ENCODE assay signal across 8 cellular contexts in genomic region chr3:155805802-155806618, GRCh38. TPM values are rescaled to one million over a fixed set of nuclear protein-coding genes. Genes with fewer than 3 reads are reported as not detected.
DNase-seq lines count a peak whose midpoint lies in the region; ATAC-seq and TF ChIP-seq lines count a peak whose summit lies in the region.

C3orf33 (minus strand) TSS chr3:155806278; CDS start chr3:155806252, 26 bp downstream.

- POLR2A ChIA-PET in activated CD8-positive, alpha-beta T cell treated with anti-CD3 and anti-CD28 coated beads for 36 hours (lab: Charles Lee): interaction anchor here (0.5 to 2.3 kb wide), 11 partner anchors 10 to 315 kb away, joined by 3 to 18 read pairs (median 3); partner anchors contain the start of genes GMPS and SLC33A1

- peaks cover 7% of the 10 kb centered on the region for H3K27me3 ChIP-seq in CD4-positive, CD25-positive, alpha-beta regulatory T cell (ENCODE audit: control insufficient read depth, insufficient read depth, low read length)

- H3K4me1 ChIP-seq in CD4-positive, CD25-positive, alpha-beta regulatory T cell (ENCODE audit: control insufficient read depth, insufficient read depth, low read length, poor library complexity, severe bottlenecking): peaks cover 11% of the 10 kb centered on the region

- CTCF ChIA-PET in activated CD8-positive, alpha-beta T cell treated with anti-CD3 and anti-CD28 coated beads for 36 hours (lab: Charles Lee): interaction anchor here (0.6 to 2.8 kb wide), 63 partner anchors 9 to 1496 kb away, joined by 3 to 51 read pairs (median 5); partner anchors contain the start of gene GMPS

- peak within 1 kb of the TSS; percentile 88 to 92 (median 92) for H3K4me3 Mint-ChIP-seq in CD4-positive, CD25-positive, alpha-beta regulatory T cell
- peak within 1 kb of the TSS; percentile 86 for H3K4me3 Mint-ChIP-seq in activated CD8-positive, alpha-beta T cell treated with anti-CD3 and anti-CD28 coated beads for 36 hours
- H3K4me3 Mint-ChIP-seq in effector memory CD8-positive, alpha-beta T cell: peak within 1 kb of the TSS; percentile 83 to 88

- intact Hi-C loops in activated CD8-positive, alpha-beta T cell treated with anti-CD3 and anti-CD28 coated beads for 36 hours (cut with micrococcal nuclease): loop anchor here (5.0 kb wide), 1 partner anchor 46 kb away; the partner anchor contains the start of gene SLC33A1

- H3K27ac ChIP-seq in CD4-positive, CD25-positive, alpha-beta regulatory T cell (ENCODE audit: insufficient read depth, low read length, poor library complexity, severe bottlenecking): peak within 1 kb of the TSS; percentile 62

- H3K4me1 Mint-ChIP-seq in CD4-positive, CD25-positive, alpha-beta regulatory T cell: peaks cover 4 to 21% (median 12%) of the 10 kb centered on the region in 4 donors
- H3K4me1 Mint-ChIP-seq in activated CD8-positive, alpha-beta T cell treated with anti-CD3 and anti-CD28 coated beads for 36 hours (ENCODE audit: low read depth): peaks cover 18% of the 10 kb centered on the region
- peaks cover 5 to 18% of the 10 kb centered on the region in 2 donors for H3K4me1 Mint-ChIP-seq in effector memory CD8-positive, alpha-beta T cell (ENCODE audit: low read depth in 2 of 2)

- H3K4me3 ChIP-seq in CD4-positive, CD25-positive, alpha-beta regulatory T cell (ENCODE audit: low read depth, low read length): peak within 1 kb of the TSS; percentile 71

- H3K36me3 ChIP-seq in CD4-positive, CD25-positive, alpha-beta regulatory T cell (ENCODE audit: control insufficient read depth, insufficient read depth, low read length): no peaks in the 10 kb centered on the region

- H3K27ac Mint-ChIP-seq in CD4-positive, CD25-positive, alpha-beta regulatory T cell: peak within 1 kb of the TSS; percentile 80 to 93 (median 84)
- peak within 1 kb of the TSS; percentile 88 for H3K27ac Mint-ChIP-seq in activated CD8-positive, alpha-beta T cell treated with anti-CD3 and anti-CD28 coated beads for 36 hours
- peak within 1 kb of the TSS; percentile 81 to 94 for H3K27ac Mint-ChIP-seq in effector memory CD8-positive, alpha-beta T cell

- no peaks in the 10 kb centered on the region for H3K9me3 Mint-ChIP-seq in CD4-positive, CD25-positive, alpha-beta regulatory T cell
- no peaks in the 10 kb centered on the region for H3K9me3 Mint-ChIP-seq in activated CD8-positive, alpha-beta T cell treated with anti-CD3 and anti-CD28 coated beads for 36 hours
- no peaks in the 10 kb centered on the region for H3K9me3 Mint-ChIP-seq in effector memory CD8-positive, alpha-beta T cell

- no peaks in the 10 kb centered on the region for H3K27me3 Mint-ChIP-seq in CD4-positive, CD25-positive, alpha-beta regulatory T cell
- peaks cover 9% of the 10 kb centered on the region for H3K27me3 Mint-ChIP-seq in activated CD8-positive, alpha-beta T cell treated with anti-CD3 and anti-CD28 coated beads for 36 hours
- peaks cover 0 to 15% of the 10 kb centered on the region in 2 donors for H3K27me3 Mint-ChIP-seq in effector memory CD8-positive, alpha-beta T cell

- no peaks in the 10 kb centered on the region for H3K9me3 ChIP-seq in CD4-positive, CD25-positive, alpha-beta regulatory T cell (ENCODE audit: control insufficient read depth in 2 of 2, low read length in 2 of 2)

- TF ChIP-seq CTCF in activated CD8-positive, alpha-beta T cell treated with anti-CD3 and anti-CD28 coated beads for 36 hours (IDR thresholded peaks at IDR 0.05): peak; percentile 85

- peak; percentile 67 to 81 (median 77) for DNase-seq in CD4-positive, CD25-positive, alpha-beta regulatory T cell
- DNase-seq in NCI-H526 (lab: John Stamatoyannopoulos, UW) (peak; percentile 54 to 80), mesenteric fat pad (ENCODE audit: low spot score) (peak; percentile 92)
- peak; percentile 79 for DNase-seq in activated CD8-positive, alpha-beta T cell treated with anti-CD3 and anti-CD28 coated beads for 36 hours
- DNase-seq in effector memory CD8-positive, alpha-beta T cell: peak; percentile 68 to 77 (median 74)
- peak; percentile 50 for DNase-seq in stimulated activated CD8-positive, alpha-beta memory T cell treated with anti-CD3 and anti-CD28 coated beads, Interleukin-15, amount 100 ng/mL, for 1 hour (ENCODE audit: low read depth)

- H3K36me3 Mint-ChIP-seq in CD4-positive, CD25-positive, alpha-beta regulatory T cell: peaks cover 9% of the 10 kb centered on the region
- H3K36me3 Mint-ChIP-seq in activated CD8-positive, alpha-beta T cell treated with anti-CD3 and anti-CD28 coated beads for 36 hours (ENCODE audit: low read depth): peaks cover 11% of the 10 kb centered on the region
- H3K36me3 Mint-ChIP-seq in effector memory CD8-positive, alpha-beta T cell (ENCODE audit: insufficient read depth): peaks cover 7% of the 10 kb centered on the region

- ATAC-seq in CD4-positive, CD25-positive, alpha-beta regulatory T cell (ENCODE audit: low read depth in 2 of 2): peak; percentile 95 to 96
- ATAC-seq in GM19324 (IDR thresholded peaks at IDR 0.05; ENCODE audit: low FRiP score, unreplicated experiment) (peak; percentile 97), HG03457 (IDR thresholded peaks at IDR 0.05; ENCODE audit: unreplicated experiment) (peak; percentile 92)
- ATAC-seq in activated CD8-positive, alpha-beta T cell treated with anti-CD3 and anti-CD28 coated beads for 36 hours: peak; percentile 98
- ATAC-seq in effector memory CD8-positive, alpha-beta T cell (replicated peaks): peak; percentile 96

RNA-seq across cellular contexts. Expression of gene C3orf33, which starts in this region (rescaled TPM):
- total RNA-seq in CD4-positive, CD25-positive, alpha-beta regulatory T cell: 0.74 TPM
- 1 to 10 TPM; 3.0 to 5.0 (median 3.3) TPM for polyA plus RNA-seq in CD4-positive, CD25-positive, alpha-beta regulatory T cell
- total RNA-seq in activated CD8-positive, alpha-beta T cell treated with anti-CD3 and anti-CD28 coated beads for 36 hours: 1 to 10 TPM; 2.4 to 3.6 TPM
- total RNA-seq in mesenteric fat pad: 2.7 TPM

Comparison
In these comparisons a context has a peak if more than half of its experiments do, and no peak if none do; other contexts are left out.
1. Peak in every context shown above with its lines: DNase-seq, ATAC-seq, H3K4me3 ChIP-seq and H3K27ac ChIP-seq.